ENCODE assay signal across 17 cellular contexts in genomic region chr6:96610019-96610418, GRCh38. TPM values are rescaled to one million over a fixed set of nuclear protein-coding genes. Genes with fewer than 3 reads are reported as not detected.
DNase-seq lines count a peak whose midpoint lies in the region; ATAC-seq and TF ChIP-seq lines count a peak whose summit lies in the region.
"Had no signal": no experiment of that assay in that cellular context is flagged by ENCODE, and none has a peak within 500 bp of the region (broad histone marks: within the 10 kb centered on the region; RNA-seq: fewer than 3 reads in every experiment).

No MANE protein-coding gene starts in this region.

- CTCF ChIA-PET in activated naive CD4-positive, alpha-beta T cell treated with anti-CD3 and anti-CD28 coated beads for 36 hours (lab: Charles Lee): no interaction called here

- H3K27ac Mint-ChIP-seq in activated naive CD4-positive, alpha-beta T cell treated with anti-CD3 and anti-CD28 coated beads for 36 hours: no peak overlapping the region
- no peak overlapping the region for H3K27ac Mint-ChIP-seq in HFFc6
- H3K27ac Mint-ChIP-seq: activated CD8-positive, alpha-beta memory T cell treated with anti-CD3 and anti-CD28 coated beads, Interleukin-2, amount 10 ng/mL, durations not matched to agents 7 days and 5 days; activated naive CD8-positive, alpha-beta T cell; neural progenitor cell had no signal

- H3K36me3 Mint-ChIP-seq in activated naive CD4-positive, alpha-beta T cell treated with anti-CD3 and anti-CD28 coated beads for 36 hours (ENCODE audit: low read depth): no peaks in the 10 kb centered on the region
- no peaks in the 10 kb centered on the region for H3K36me3 Mint-ChIP-seq in HFFc6 (ENCODE audit: low read depth)
- H3K36me3 Mint-ChIP-seq: activated CD8-positive, alpha-beta memory T cell treated with anti-CD3 and anti-CD28 coated beads, Interleukin-2, amount 10 ng/mL, durations not matched to agents 7 days and 5 days; activated naive CD8-positive, alpha-beta T cell; neural progenitor cell had no signal

- intact Hi-C loops in activated naive CD4-positive, alpha-beta T cell treated with anti-CD3 and anti-CD28 coated beads for 36 hours (cut with micrococcal nuclease): no loop called here

- H3K9me3 Mint-ChIP-seq in activated naive CD4-positive, alpha-beta T cell treated with anti-CD3 and anti-CD28 coated beads for 36 hours: no peaks in the 10 kb centered on the region
- H3K9me3 Mint-ChIP-seq in HFFc6: no peaks in the 10 kb centered on the region
- H3K9me3 Mint-ChIP-seq: neural progenitor cell had no signal

- no peak overlapping the region for H3K4me3 Mint-ChIP-seq in activated naive CD4-positive, alpha-beta T cell treated with anti-CD3 and anti-CD28 coated beads for 36 hours
- H3K4me3 Mint-ChIP-seq in HFFc6: no peak overlapping the region
- H3K4me3 Mint-ChIP-seq: activated CD8-positive, alpha-beta memory T cell treated with anti-CD3 and anti-CD28 coated beads, Interleukin-2, amount 10 ng/mL, durations not matched to agents 7 days and 5 days; activated naive CD8-positive, alpha-beta T cell; neural progenitor cell had no signal

- ATAC-seq in GM18498 (IDR thresholded peaks at IDR 0.05; ENCODE audit: unreplicated experiment): peak; percentile 46
- ATAC-seq in GM19455 (IDR thresholded peaks at IDR 0.05; ENCODE audit: unreplicated experiment): peak; percentile 52
- ATAC-seq in HG02885 (IDR thresholded peaks at IDR 0.05; ENCODE audit: poor library complexity, unreplicated experiment): peak; percentile 58
- ATAC-seq in HG03469 (IDR thresholded peaks at IDR 0.05; ENCODE audit: unreplicated experiment): peak; percentile 41
- ATAC-seq in activated CD4-positive, CD25-positive, alpha-beta regulatory T cell treated with anti-CD3 and anti-CD28 coated beads, Interleukin-2, amount 50 U/mL, for 24 hours: no peak
- ATAC-seq: activated CD8-positive, alpha-beta memory T cell treated with anti-CD3 and anti-CD28 coated beads, Interleukin-2, amount 10 ng/mL, durations not matched to agents 7 days and 5 days; left ventricle myocardium superior; upper lobe of right lung had no signal

- H3K27me3 Mint-ChIP-seq in activated naive CD4-positive, alpha-beta T cell treated with anti-CD3 and anti-CD28 coated beads for 36 hours (ENCODE audit: low read depth): peaks cover 7% of the 10 kb centered on the region
- H3K27me3 Mint-ChIP-seq in HFFc6 (ENCODE audit: insufficient read depth): peaks cover 2% of the 10 kb centered on the region; the same call in 1 of the 2 replicates

- no peaks in the 10 kb centered on the region for H3K4me1 Mint-ChIP-seq in activated naive CD4-positive, alpha-beta T cell treated with anti-CD3 and anti-CD28 coated beads for 36 hours (ENCODE audit: low read depth)
- H3K4me1 Mint-ChIP-seq in HFFc6 (ENCODE audit: low read depth): no peaks in the 10 kb centered on the region
- H3K4me1 Mint-ChIP-seq: activated CD8-positive, alpha-beta memory T cell treated with anti-CD3 and anti-CD28 coated beads, Interleukin-2, amount 10 ng/mL, durations not matched to agents 7 days and 5 days had no signal

- DNase-seq in activated naive CD4-positive, alpha-beta T cell treated with anti-CD3 and anti-CD28 coated beads for 36 hours: no peak
- DNase-seq in stimulated activated CD8-positive, alpha-beta memory T cell treated with anti-CD3 and anti-CD28 coated beads, Interleukin-4, amount 100 ng/mL, for 48 hours: no peak
- DNase-seq in HFFc6: no peak
- DNase-seq: activated CD8-positive, alpha-beta memory T cell treated with anti-CD3 and anti-CD28 coated beads, Interleukin-2, amount 10 ng/mL, durations not matched to agents 7 days and 5 days; caudate nucleus; left ventricle myocardium superior; NCI-H446; upper lobe of right lung had no signal

- no peak for TF ChIP-seq CTCF in HFFc6 (IDR thresholded peaks at IDR 0.05)

RNA-seq across cellular contexts. Expression of gene FHL5, which starts 47.1 kb away (rescaled TPM):
- not detected for total RNA-seq in activated naive CD4-positive, alpha-beta T cell treated with anti-CD3 and anti-CD28 coated beads for 36 hours
- not detected for total RNA-seq in HFFc6 (2021; fragmentation: NEBNext Ultra II Directional; extraction: Animal tissue kit (Norgen Biotek cat#: 25700))
- total RNA-seq: activated CD8-positive, alpha-beta memory T cell treated with anti-CD3 and anti-CD28 coated beads, Interleukin-2, amount 10 ng/mL, durations not matched to agents 7 days and 5 days; hepatocyte; HT1080 had no signal

Comparison
In these comparisons a context has a peak if more than half of its experiments do, and no peak if none do; other contexts are left out.
1. ATAC-seq: peak in GM18498 (single experiment), GM19455 (single experiment), HG02885 (single experiment) and HG03469 (single experiment); none in activated CD4-positive, CD25-positive, alpha-beta regulatory T cell treated with anti-CD3 and anti-CD28 coated beads, Interleukin-2, amount 50 U/mL, for 24 hours (0 of 2).